16 cellular contexts compared by ENCODE assay signal in genomic region chr9:79014929-79015699, GRCh38.
A peak's percentile ranks its signal among the peaks of the same experiment; 100 is the strongest.
DNase-seq lines count a peak whose midpoint lies in the region; ATAC-seq and TF ChIP-seq lines count a peak whose summit lies in the region.
"Had no signal": no experiment of that assay in that cellular context is flagged by ENCODE, and none has a peak within 500 bp of the region (broad histone marks: within the 10 kb centered on the region; RNA-seq: fewer than 3 reads in every experiment).

No MANE protein-coding gene starts in this region.

- no peak overlapping the region for H3K4me3 Mint-ChIP-seq in stimulated activated effector memory CD8-positive, alpha-beta T cell treated with anti-CD3 and anti-CD28 coated beads, Interleukin-12 subunit alpha, Interleukin-12 subunit beta, amount 100 ng/mL, for 72 hours
- H3K4me3 Mint-ChIP-seq: activated CD4-positive, alpha-beta T cell treated with anti-CD3 and anti-CD28 coated beads, Interleukin-2, amount 10 ng/mL, durations not matched to agents 7 days and 5 days; activated naive CD4-positive, alpha-beta T cell treated with anti-CD3 and anti-CD28 coated beads for 36 hours had no signal

- H3K4me3 ChIP-seq in adipocyte (ENCODE audit: low read length) = no peak overlapping the region
- H3K4me3 ChIP-seq in psoas muscle = no peak overlapping the region
- H3K4me3 ChIP-seq: BLaER1, dorsolateral prefrontal cortex, tibial nerve had no signal

- H3K27ac Mint-ChIP-seq in stimulated activated effector memory CD8-positive, alpha-beta T cell treated with anti-CD3 and anti-CD28 coated beads, Interleukin-12 subunit alpha, Interleukin-12 subunit beta, amount 100 ng/mL, for 72 hours = no peak overlapping the region
- H3K27ac Mint-ChIP-seq: activated CD4-positive, alpha-beta T cell treated with anti-CD3 and anti-CD28 coated beads, Interleukin-2, amount 10 ng/mL, durations not matched to agents 7 days and 5 days; activated naive CD4-positive, alpha-beta T cell treated with anti-CD3 and anti-CD28 coated beads for 36 hours had no signal

- H3K36me3 ChIP-seq in adipocyte (ENCODE audit: control insufficient read depth, insufficient read depth, low read length, severe bottlenecking) (no peaks in the 10 kb centered on the region), psoas muscle (ENCODE audit: insufficient read depth in 1 of 2, low read depth in 1 of 2) (no peaks in the 10 kb centered on the region)
- H3K36me3 ChIP-seq: BLaER1, tibial nerve had no signal

- H3K36me3 Mint-ChIP-seq in stimulated activated effector memory CD8-positive, alpha-beta T cell treated with anti-CD3 and anti-CD28 coated beads, Interleukin-12 subunit alpha, Interleukin-12 subunit beta, amount 100 ng/mL, for 72 hours = no peaks in the 10 kb centered on the region

- intact Hi-C loops in psoas muscle (cut with DNase I) (no loop called here), sciatic nerve (cut with DNase I) (no loop called here)

- no peaks in the 10 kb centered on the region for H3K4me1 Mint-ChIP-seq in stimulated activated effector memory CD8-positive, alpha-beta T cell treated with anti-CD3 and anti-CD28 coated beads, Interleukin-12 subunit alpha, Interleukin-12 subunit beta, amount 100 ng/mL, for 72 hours
- H3K4me1 Mint-ChIP-seq: activated CD4-positive, alpha-beta T cell treated with anti-CD3 and anti-CD28 coated beads, Interleukin-2, amount 10 ng/mL, durations not matched to agents 7 days and 5 days had no signal

- H3K27me3 ChIP-seq in adipocyte (replicated peaks; ENCODE audit: control insufficient read depth, insufficient read depth, low read length) = no peaks in the 10 kb centered on the region
- no peaks in the 10 kb centered on the region for H3K27me3 ChIP-seq in psoas muscle (ENCODE audit: insufficient read depth in 3 of 3, low read length in 2 of 3)
- H3K27me3 ChIP-seq: BLaER1, dorsolateral prefrontal cortex, tibial nerve had no signal

- DNase-seq in EL (peak; percentile 54), NCI-H1417 treated with DMSO at 0.1 percent for 48 hours (lab: John Stamatoyannopoulos, UW) (peak; percentile 68), adipocyte (ENCODE audit: low read depth) (peak; percentile 23), left kidney (ENCODE audit: low read depth, low spot score) (peak; percentile 4), psoas muscle (no peak), T1000 (lab: John Stamatoyannopoulos, UW) (no peak), sciatic nerve (ENCODE audit: low spot score) (no peak)
- DNase-seq in stimulated activated effector memory CD8-positive, alpha-beta T cell treated with anti-CD3 and anti-CD28 coated beads, Interleukin-12 subunit alpha, Interleukin-12 subunit beta, amount 100 ng/mL, for 72 hours (ENCODE audit: low spot score in 2 of 2) = no peak
- DNase-seq: activated CD4-positive, alpha-beta T cell treated with anti-CD3 and anti-CD28 coated beads, Interleukin-2, amount 10 ng/mL, durations not matched to agents 7 days and 5 days; activated naive CD4-positive, alpha-beta T cell treated with anti-CD3 and anti-CD28 coated beads for 36 hours; DMS79; dorsolateral prefrontal cortex; hippocampal formation had no signal

- TF ChIP-seq CTCF in psoas muscle (IDR thresholded peaks at IDR 0.05) = no peak

- H3K4me1 ChIP-seq in adipocyte (ENCODE audit: control insufficient read depth, insufficient read depth, low read length) = peaks cover 16% of the 10 kb centered on the region
- H3K4me1 ChIP-seq in psoas muscle = no peaks in the 10 kb centered on the region
- H3K4me1 ChIP-seq: BLaER1, parathyroid adenoma, tibial nerve had no signal

- 40 to 56% (median 41%) methylated on average over 5 of the region's 5 CpGs for WGBS in psoas muscle, 3 donors

- H3K9ac ChIP-seq in adipocyte (ENCODE audit: low read length) = no peak overlapping the region
- H3K9ac ChIP-seq: BLaER1, parathyroid adenoma had no signal

- H3K9me3 ChIP-seq in adipocyte (ENCODE audit: control insufficient read depth, low read length) (no peaks in the 10 kb centered on the region), psoas muscle (no peaks in the 10 kb centered on the region)
- H3K9me3 ChIP-seq: BLaER1, tibial nerve had no signal

- H3K27ac ChIP-seq in psoas muscle = no peak overlapping the region
- H3K27ac ChIP-seq: BLaER1, dorsolateral prefrontal cortex, parathyroid adenoma, tibial nerve had no signal

- ATAC-seq in psoas muscle = no peak
- ATAC-seq in stimulated activated effector memory CD8-positive, alpha-beta T cell treated with anti-CD3 and anti-CD28 coated beads, Interleukin-12 subunit alpha, Interleukin-12 subunit beta, amount 100 ng/mL, for 72 hours = no peak
- ATAC-seq in sciatic nerve = no peak

- peaks cover 12% of the 10 kb centered on the region for H3K9me3 Mint-ChIP-seq in stimulated activated effector memory CD8-positive, alpha-beta T cell treated with anti-CD3 and anti-CD28 coated beads, Interleukin-12 subunit alpha, Interleukin-12 subunit beta, amount 100 ng/mL, for 72 hours
- H3K9me3 Mint-ChIP-seq: activated CD4-positive, alpha-beta T cell treated with anti-CD3 and anti-CD28 coated beads, Interleukin-2, amount 10 ng/mL, durations not matched to agents 7 days and 5 days; activated naive CD4-positive, alpha-beta T cell treated with anti-CD3 and anti-CD28 coated beads for 36 hours had no signal

Comparison
In these comparisons a context has a peak if more than half of its experiments do, and no peak if none do; other contexts are left out.
1. DNase-seq: peak in EL (single experiment), NCI-H1417 treated with DMSO at 0.1 percent for 48 hours (single experiment), adipocyte (single experiment) and left kidney (single experiment); none in psoas muscle (0 of 2), stimulated activated effector memory CD8-positive, alpha-beta T cell treated with anti-CD3 and anti-CD28 coated beads, Interleukin-12 subunit alpha, Interleukin-12 subunit beta, amount 100 ng/mL, for 72 hours (0 of 2), T1000 (single experiment) and sciatic nerve (single experiment).